29 cellular contexts compared by ENCODE assay signal in genomic region chrX:29902004-29902403, GRCh38.
"Had no signal": no experiment of that assay in that cellular context is flagged by ENCODE, and none has a peak within 500 bp of the region (broad histone marks: within the 10 kb centered on the region; RNA-seq: fewer than 3 reads in every experiment).

No MANE protein-coding gene starts in this region.

- H3K27ac ChIP-seq: ascending aorta, brain microvascular endothelial cell, colonic mucosa, epithelial cell of prostate, esophagus squamous epithelium, gastroesophageal sphincter had no signal

- H3K27me3 ChIP-seq: ascending aorta, brain microvascular endothelial cell, colonic mucosa, esophagus squamous epithelium, gastroesophageal sphincter had no signal

- H3K9me3 ChIP-seq: ascending aorta, colonic mucosa, esophagus squamous epithelium, gastroesophageal sphincter had no signal

- FAIRE-seq: bronchial epithelial cell, endometrium, endothelial cell of umbilical vein had no signal

- H3K36me3 ChIP-seq: ascending aorta, brain microvascular endothelial cell, colonic mucosa, esophagus squamous epithelium, gastroesophageal sphincter had no signal

- H3K4me3 ChIP-seq: ascending aorta, colonic mucosa, esophagus squamous epithelium, gastroesophageal sphincter had no signal

- DNase-seq: activated CD4-positive, alpha-beta memory T cell treated with anti-CD3 and anti-CD28 coated beads, Interleukin-2, amount 10 ng/mL, durations not matched to agents 7 days and 5 days; activated CD4-positive, alpha-beta T cell treated with anti-CD3 and anti-CD28 coated beads for 1 hour; activated CD4-positive, alpha-beta T cell treated with anti-CD3 and anti-CD28 coated beads for 4 hours; activated CD4-positive, alpha-beta T cell treated with anti-CD3 and anti-CD28 coated beads, Interleukin-2, amount 10 ng/mL, durations not matched to agents 7 days and 5 days; activated CD4-positive, alpha-beta T cell treated with anti-CD3 and anti-CD28 coated beads, Interleukin-2, amount 50 U/mL, for 4 hours; activated CD8-positive, alpha-beta memory T cell treated with anti-CD3 and anti-CD28 coated beads, Interleukin-2, amount 50 U/mL, for 48 hours; activated gamma-delta T cell; activated naive CD4-positive, alpha-beta T cell; activated naive CD4-positive, alpha-beta T cell treated with anti-CD3 and anti-CD28 coated beads, Interleukin-2, amount 10 ng/mL, durations not matched to agents 7 days and 5 days; activated naive CD8-positive, alpha-beta T cell treated with anti-CD3 and anti-CD28 coated beads, Interleukin-2, amount 10 ng/mL, durations not matched to agents 7 days and 5 days; activated T-cell treated with anti-CD3 and anti-CD28 coated beads for 4 hours; activated T-cell treated with anti-CD3 and anti-CD28 coated beads, Interleukin-2, amount 50 U/mL, for 24 hours; activated T-cell treated with anti-CD3 and anti-CD28 coated beads, Interleukin-2, amount 50 U/mL, for 72 hours; brain microvascular endothelial cell; colonic mucosa; effector CD8-positive, alpha-beta T cell; esophagus squamous epithelium; foreskin melanocyte; head of caudate nucleus; hippocampal formation; T-helper 2 cell had no signal

- ATAC-seq: activated naive CD4-positive, alpha-beta T cell treated with anti-CD3 and anti-CD28 coated beads, Interleukin-2, amount 50 U/mL, for 72 hours; activated T-cell treated with anti-CD3 and anti-CD28 coated beads, Interleukin-2, amount 50 U/mL, for 72 hours; gastroesophageal sphincter; WTC11 had no signal

- H3K4me1 ChIP-seq: ascending aorta, colonic mucosa, esophagus squamous epithelium, gastroesophageal sphincter had no signal
